ENCODE assay signal across 18 cellular contexts in genomic region chr15:55652363-55652762, GRCh38.
DNase-seq lines count a peak whose midpoint lies in the region; ATAC-seq and TF ChIP-seq lines count a peak whose summit lies in the region.
"Had no signal": no experiment of that assay in that cellular context is flagged by ENCODE, and none has a peak within 500 bp of the region (broad histone marks: within the 10 kb centered on the region; RNA-seq: fewer than 3 reads in every experiment).

No MANE protein-coding gene starts in this region.

- 42% methylated on average over 7 of the region's 7 CpGs for WGBS in HUES64
- 58% methylated on average over 7 of the region's 7 CpGs; no CpG with 5 or more reads in 1 of the 2 experiments for WGBS in endodermal cell (ENCODE audit: insufficient coverage in 1 of 2, insufficient read length in 1 of 2), 2 experiments

- no peaks in the 10 kb centered on the region for H3K27me3 ChIP-seq in HUES64 (ENCODE audit: insufficient read depth, low read length)
- H3K27me3 ChIP-seq in endodermal cell (ENCODE audit: control insufficient read depth, insufficient read depth, low read length, poor library complexity, severe bottlenecking), result peaks cover 40% of the 10 kb centered on the region
- H3K27me3 ChIP-seq in BE2C, result no peaks in the 10 kb centered on the region

- peaks cover 32% of the 10 kb centered on the region for H3K27me3 Mint-ChIP-seq in endodermal cell (ENCODE audit: insufficient read depth)

- no peak for ATAC-seq in stimulated activated effector memory CD8-positive, alpha-beta T cell treated with anti-CD3 and anti-CD28 coated beads, Interleukin-12 subunit alpha, Interleukin-12 subunit beta, amount 100 ng/mL, for 72 hours
- ATAC-seq: PC-3, SK-N-SH treated with all-trans-retinoic acid at 6 μM for 48 hours had no signal

- no peak overlapping the region for H3K27ac Mint-ChIP-seq in endodermal cell
- no peak overlapping the region for H3K27ac Mint-ChIP-seq in stimulated activated effector memory CD8-positive, alpha-beta T cell treated with anti-CD3 and anti-CD28 coated beads, Interleukin-12 subunit alpha, Interleukin-12 subunit beta, amount 100 ng/mL, for 72 hours

- H3K36me3 ChIP-seq in HUES64 (ENCODE audit: insufficient read depth, low read length), result peaks cover 11% of the 10 kb centered on the region; the same call in 1 of the 2 replicates
- H3K36me3 ChIP-seq in endodermal cell (ENCODE audit: control insufficient read depth, insufficient read depth, low read length), result no peaks in the 10 kb centered on the region
- no peaks in the 10 kb centered on the region for H3K36me3 ChIP-seq in BE2C
- H3K36me3 ChIP-seq: HAP-1 had no signal

- TF ChIP-seq CTCF in endodermal cell (conservative IDR thresholded peaks at IDR 0.05), result no peak
- no peak for TF ChIP-seq CTCF in BE2C (IDR thresholded peaks at IDR 0.05; ENCODE audit: low read depth, low read length)

- H3K9ac ChIP-seq in HUES64 (ENCODE audit: low read depth, low read length) (no peak overlapping the region), endodermal cell (ENCODE audit: extremely low read depth, low read length, poor library complexity, severe bottlenecking) (no peak overlapping the region)

- no peaks in the 10 kb centered on the region for H3K36me3 Mint-ChIP-seq in endodermal cell (ENCODE audit: low read depth)
- H3K36me3 Mint-ChIP-seq in stimulated activated effector memory CD8-positive, alpha-beta T cell treated with anti-CD3 and anti-CD28 coated beads, Interleukin-12 subunit alpha, Interleukin-12 subunit beta, amount 100 ng/mL, for 72 hours, result no peaks in the 10 kb centered on the region

- no peaks in the 10 kb centered on the region for H3K9me3 Mint-ChIP-seq in endodermal cell
- H3K9me3 Mint-ChIP-seq in stimulated activated effector memory CD8-positive, alpha-beta T cell treated with anti-CD3 and anti-CD28 coated beads, Interleukin-12 subunit alpha, Interleukin-12 subunit beta, amount 100 ng/mL, for 72 hours, result no peaks in the 10 kb centered on the region

- DNase-seq in endodermal cell (peak; percentile 51), midbrain (lab: John Stamatoyannopoulos, UW) (peak; percentile 22), retina (peak; percentile 36), NCI-H187 treated with DMSO at 0.1 percent for 48 hours (lab: John Stamatoyannopoulos, UW) (no peak), BE2C (no peak)
- DNase-seq in stimulated activated effector memory CD8-positive, alpha-beta T cell treated with anti-CD3 and anti-CD28 coated beads, Interleukin-12 subunit alpha, Interleukin-12 subunit beta, amount 100 ng/mL, for 72 hours (ENCODE audit: low spot score in 2 of 2), result no peak
- DNase-seq: DMS79 treated with DMSO at 0.1 percent for 48 hours, NCI-H1092 treated with DMSO at 0.1 percent for 48 hours, NCI-H1694, NCI-H2107, NCI-H2227 treated with DMSO at 0.1 percent for 48 hours, NCI-H526, PC-3, RPMI8226, SIG-M5 had no signal

- peaks cover 26% of the 10 kb centered on the region for H3K4me1 ChIP-seq in HUES64 (ENCODE audit: insufficient read depth, low read length)
- no peaks in the 10 kb centered on the region for H3K4me1 ChIP-seq in endodermal cell (ENCODE audit: control insufficient read depth, insufficient read depth, low read length)
- H3K4me1 ChIP-seq in BE2C, result no peaks in the 10 kb centered on the region

- H3K9me3 ChIP-seq in HUES64 (ENCODE audit: insufficient read depth, low read depth, low read length), result no peaks in the 10 kb centered on the region
- H3K9me3 ChIP-seq in endodermal cell (ENCODE audit: control insufficient read depth, low read length), result no peaks in the 10 kb centered on the region
- H3K9me3 ChIP-seq in BE2C, result no peaks in the 10 kb centered on the region
- H3K9me3 ChIP-seq: HAP-1 had no signal

- H3K27ac ChIP-seq in HUES64 (ENCODE audit: low read depth, low read length), result no peak overlapping the region
- peak overlapping the region; percentile 98 for H3K27ac ChIP-seq in endodermal cell (ENCODE audit: low read depth, low read length)

- H3K4me1 Mint-ChIP-seq in endodermal cell, result peaks cover 9% of the 10 kb centered on the region
- H3K4me1 Mint-ChIP-seq in stimulated activated effector memory CD8-positive, alpha-beta T cell treated with anti-CD3 and anti-CD28 coated beads, Interleukin-12 subunit alpha, Interleukin-12 subunit beta, amount 100 ng/mL, for 72 hours, result no peaks in the 10 kb centered on the region

- peak overlapping the region; percentile 4; the same call in 1 of the 2 replicates for H3K4me3 ChIP-seq in HUES64 (ENCODE audit: low read length)
- H3K4me3 ChIP-seq in endodermal cell (ENCODE audit: low read length), result no peak overlapping the region
- no peak overlapping the region for H3K4me3 ChIP-seq in BE2C (ENCODE audit: low read depth, low read length)
- H3K4me3 ChIP-seq: HAP-1 had no signal

- H3K4me3 Mint-ChIP-seq in endodermal cell, result no peak overlapping the region
- no peak overlapping the region for H3K4me3 Mint-ChIP-seq in stimulated activated effector memory CD8-positive, alpha-beta T cell treated with anti-CD3 and anti-CD28 coated beads, Interleukin-12 subunit alpha, Interleukin-12 subunit beta, amount 100 ng/mL, for 72 hours

Comparison
In these comparisons a context has a peak if more than half of its experiments do, and no peak if none do; other contexts are left out.
1. DNase-seq: peak in endodermal cell (single experiment), midbrain (single experiment) and retina (single experiment); none in NCI-H187 treated with DMSO at 0.1 percent for 48 hours (single experiment), stimulated activated effector memory CD8-positive, alpha-beta T cell treated with anti-CD3 and anti-CD28 coated beads, Interleukin-12 subunit alpha, Interleukin-12 subunit beta, amount 100 ng/mL, for 72 hours (0 of 2) and BE2C (single experiment).